8 cellular contexts compared by ENCODE assay signal in the genomic region with DNA sequence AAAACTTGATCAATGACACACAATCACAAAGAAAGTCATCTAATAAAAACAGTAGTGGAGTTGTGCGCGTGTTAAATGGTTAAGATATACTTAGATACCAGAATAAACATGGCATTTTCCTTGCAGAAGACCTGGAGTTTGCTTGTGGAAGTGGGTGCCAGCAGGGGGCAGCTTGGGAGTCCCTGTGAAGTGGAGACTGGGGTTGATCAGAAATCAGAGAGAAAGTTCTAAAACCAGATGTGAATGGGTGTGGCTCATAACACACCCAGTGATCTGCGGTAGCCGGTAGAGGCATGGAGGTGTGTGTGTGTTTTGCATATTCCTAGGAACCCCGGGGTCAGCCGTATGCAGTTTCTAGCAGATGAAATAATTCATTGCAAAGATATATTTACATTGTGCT.
DNase-seq lines count a peak whose midpoint lies in the region; ATAC-seq lines count a peak whose summit lies in the region.

No MANE protein-coding gene starts in this region.

- no peak for ATAC-seq in GM19397 (IDR thresholded peaks at IDR 0.05; ENCODE audit: unreplicated experiment)

- CTCF ChIA-PET in activated naive CD4-positive, alpha-beta T cell treated with anti-CD3 and anti-CD28 coated beads, Interleukin-2, amount 10 ng/mL, durations not matched to agents 7 days and 5 days (lab: Charles Lee) = interaction anchor here (0.9 to 6.1 kb wide), 4 partner anchors 11 to 514 kb away, joined by 3 to 33 read pairs (median 5); a partner anchor contains a TSS

- no peaks in the 10 kb centered on the region for H3K27me3 Mint-ChIP-seq in activated naive CD4-positive, alpha-beta T cell treated with anti-CD3 and anti-CD28 coated beads, Interleukin-2, amount 10 ng/mL, durations not matched to agents 7 days and 5 days

- H3K27ac Mint-ChIP-seq in activated naive CD4-positive, alpha-beta T cell treated with anti-CD3 and anti-CD28 coated beads, Interleukin-2, amount 10 ng/mL, durations not matched to agents 7 days and 5 days = peak overlapping the region; percentile 3

- H3K36me3 Mint-ChIP-seq in activated naive CD4-positive, alpha-beta T cell treated with anti-CD3 and anti-CD28 coated beads, Interleukin-2, amount 10 ng/mL, durations not matched to agents 7 days and 5 days = peaks cover 10% of the 10 kb centered on the region

- DNase-seq in ELF-1 (ENCODE audit: low read depth, low spot score) (peak; percentile 9), OCI-M1 (lab: John Stamatoyannopoulos, UW) (peak; percentile 74), iris pigment epithelial cell (ENCODE audit: low read depth) (peak; percentile 65), COLO668 (lab: John Stamatoyannopoulos, UW; ENCODE audit: unreplicated experiment) (no peak), 8988T (no peak)
- DNase-seq in activated naive CD4-positive, alpha-beta T cell treated with anti-CD3 and anti-CD28 coated beads, Interleukin-2, amount 10 ng/mL, durations not matched to agents 7 days and 5 days = peak; percentile 81
- peak; percentile 25 for DNase-seq in stimulated activated CD8-positive, alpha-beta memory T cell treated with anti-CD3 and anti-CD28 coated beads, Interleukin-12 subunit alpha, Interleukin-12 subunit beta, amount 100 ng/mL, for 24 hours (ENCODE audit: extremely low read depth)

- H3K4me1 Mint-ChIP-seq in activated naive CD4-positive, alpha-beta T cell treated with anti-CD3 and anti-CD28 coated beads, Interleukin-2, amount 10 ng/mL, durations not matched to agents 7 days and 5 days = peaks cover 85% of the 10 kb centered on the region

- H3K9me3 Mint-ChIP-seq in activated naive CD4-positive, alpha-beta T cell treated with anti-CD3 and anti-CD28 coated beads, Interleukin-2, amount 10 ng/mL, durations not matched to agents 7 days and 5 days = peaks cover 6% of the 10 kb centered on the region

- no peak overlapping the region for H3K4me3 Mint-ChIP-seq in activated naive CD4-positive, alpha-beta T cell treated with anti-CD3 and anti-CD28 coated beads, Interleukin-2, amount 10 ng/mL, durations not matched to agents 7 days and 5 days

Comparison
In these comparisons a context has a peak if more than half of its experiments do, and no peak if none do; other contexts are left out.
1. DNase-seq: peak in ELF-1 (single experiment), OCI-M1 (single experiment), activated naive CD4-positive, alpha-beta T cell treated with anti-CD3 and anti-CD28 coated beads, Interleukin-2, amount 10 ng/mL, durations not matched to agents 7 days and 5 days (single experiment), iris pigment epithelial cell (single experiment) and stimulated activated CD8-positive, alpha-beta memory T cell treated with anti-CD3 and anti-CD28 coated beads, Interleukin-12 subunit alpha, Interleukin-12 subunit beta, amount 100 ng/mL, for 24 hours (single experiment); none in COLO668 (single experiment) and 8988T (single experiment).